ENCODE assay signal across 12 cellular contexts in genomic region chr6:132085731-132086130, GRCh38.
DNase-seq lines count a peak whose midpoint lies in the region; ATAC-seq and TF ChIP-seq lines count a peak whose summit lies in the region.
"Had no signal": no experiment of that assay in that cellular context is flagged by ENCODE, and none has a peak within 500 bp of the region (broad histone marks: within the 10 kb centered on the region; RNA-seq: fewer than 3 reads in every experiment).

No MANE protein-coding gene starts in this region.

- ATAC-seq in HG03103 (IDR thresholded peaks at IDR 0.05; ENCODE audit: low read depth, unreplicated experiment): peak; percentile 4
- ATAC-seq in natural killer cell: no peak
- ATAC-seq in GM18520 (IDR thresholded peaks at IDR 0.05; ENCODE audit: unreplicated experiment): no peak
- ATAC-seq: T-helper 17 cell had no signal

- peak overlapping the region; percentile 81 to 90 for H3K27ac ChIP-seq in coronary artery
- H3K27ac ChIP-seq in osteoblast (ENCODE audit: low read depth, low read length): peak overlapping the region; percentile 97
- no peak overlapping the region for H3K27ac ChIP-seq in adrenal gland

- no peaks in the 10 kb centered on the region for H3K36me3 Mint-ChIP-seq in natural killer cell
- H3K36me3 Mint-ChIP-seq: activated naive CD8-positive, alpha-beta T cell treated with anti-CD3 and anti-CD28 coated beads, Interleukin-2, amount 10 ng/mL, durations not matched to agents 7 days and 5 days; CD14-positive monocyte had no signal

- H4K20me1 ChIP-seq in osteoblast (ENCODE audit: insufficient read depth, low read length): no peaks in the 10 kb centered on the region

- peak overlapping the region; percentile 40 for H3K4me2 ChIP-seq in osteoblast (ENCODE audit: insufficient read depth, low read length)

- WGBS in adrenal gland, 4 donors: 63 to 77% (median 69%) methylated on average over 5 of the region's 5 CpGs

- DNase-seq in ELR (ENCODE audit: low read depth) (peak; percentile 18), coronary artery (ENCODE audit: low spot score) (no peak), osteoblast (ENCODE audit: insufficient read length, low spot score, missing footprints) (no peak), KG1 (lab: John Stamatoyannopoulos, UW) (no peak), natural killer cell (no peak), adrenal gland (no peak)
- DNase-seq: activated CD8-positive, alpha-beta memory T cell treated with anti-CD3 and anti-CD28 coated beads for 24 hours; activated naive CD8-positive, alpha-beta T cell treated with anti-CD3 and anti-CD28 coated beads, Interleukin-2, amount 10 ng/mL, durations not matched to agents 7 days and 5 days; T-helper 17 cell had no signal

- no peak overlapping the region for H2AFZ ChIP-seq in osteoblast (ENCODE audit: low read length)

- no peak overlapping the region for H3K27ac Mint-ChIP-seq in natural killer cell
- H3K27ac Mint-ChIP-seq: activated naive CD8-positive, alpha-beta T cell treated with anti-CD3 and anti-CD28 coated beads, Interleukin-2, amount 10 ng/mL, durations not matched to agents 7 days and 5 days; T-helper 17 cell had no signal

- peaks cover 0 to 6% of the 10 kb centered on the region in 2 donors for H3K9me3 Mint-ChIP-seq in natural killer cell
- H3K9me3 Mint-ChIP-seq: activated naive CD8-positive, alpha-beta T cell treated with anti-CD3 and anti-CD28 coated beads, Interleukin-2, amount 10 ng/mL, durations not matched to agents 7 days and 5 days had no signal

- no peaks in the 10 kb centered on the region for H3K79me2 ChIP-seq in osteoblast (ENCODE audit: insufficient read depth, low read length)

- H3K4me3 ChIP-seq in coronary artery (peak overlapping the region; percentile 27), osteoblast (ENCODE audit: insufficient read depth, low read length) (no peak overlapping the region), adrenal gland (no peak overlapping the region)

- H3K9me3 ChIP-seq in osteoblast (ENCODE audit: low read depth, low read length) (no peaks in the 10 kb centered on the region), adrenal gland (replicated peaks in 1 of 3) (peaks cover 0 to 4% (median 0%) of the 10 kb centered on the region in 3 donors)

- H3K4me1 ChIP-seq in osteoblast (ENCODE audit: insufficient read depth, low read length) (peaks cover 35% of the 10 kb centered on the region), adrenal gland (replicated peaks in 1 of 2) (no peaks in the 10 kb centered on the region)

- H3K4me1 Mint-ChIP-seq in natural killer cell: no peaks in the 10 kb centered on the region
- H3K4me1 Mint-ChIP-seq: activated naive CD8-positive, alpha-beta T cell treated with anti-CD3 and anti-CD28 coated beads, Interleukin-2, amount 10 ng/mL, durations not matched to agents 7 days and 5 days; CD14-positive monocyte; T-helper 17 cell had no signal

- intact Hi-C loops in natural killer cell (cut with micrococcal nuclease): no loop called here
- intact Hi-C loops in adrenal gland (cut with DNase I): no loop called here

- no peak for TF ChIP-seq POLR2A in adrenal gland (IDR thresholded peaks at IDR 0.05)

- no peaks in the 10 kb centered on the region for H3K27me3 ChIP-seq in osteoblast (ENCODE audit: insufficient read depth, low read length)
- no peaks in the 10 kb centered on the region for H3K27me3 ChIP-seq in adrenal gland

- no peaks in the 10 kb centered on the region for H3K36me3 ChIP-seq in osteoblast (ENCODE audit: insufficient read depth, low read length)
- H3K36me3 ChIP-seq in adrenal gland (replicated peaks in 1 of 2): no peaks in the 10 kb centered on the region

- no peak for TF ChIP-seq CTCF in coronary artery (IDR thresholded peaks at IDR 0.05)
- TF ChIP-seq CTCF in osteoblast (IDR thresholded peaks at IDR 0.05; ENCODE audit: extremely low read depth, low read depth, low read length): no peak
- no peak for TF ChIP-seq CTCF in natural killer cell (IDR thresholded peaks at IDR 0.05)
- TF ChIP-seq CTCF in adrenal gland (IDR thresholded peaks at IDR 0.05): no peak

- no peaks in the 10 kb centered on the region for H3K27me3 Mint-ChIP-seq in natural killer cell (ENCODE audit: low read depth in 2 of 2)

- no peak overlapping the region for H3K4me3 Mint-ChIP-seq in natural killer cell
- H3K4me3 Mint-ChIP-seq: activated naive CD8-positive, alpha-beta T cell treated with anti-CD3 and anti-CD28 coated beads, Interleukin-2, amount 10 ng/mL, durations not matched to agents 7 days and 5 days; CD14-positive monocyte; T-helper 17 cell had no signal

Comparison
In these comparisons a context has a peak if more than half of its experiments do, and no peak if none do; other contexts are left out.
1. H3K27ac ChIP-seq: peak in coronary artery (2 of 2) and osteoblast (single experiment); none in adrenal gland (0 of 5).